Comparison of ENCODE assay signal across 18 cellular contexts in the genomic region with DNA sequence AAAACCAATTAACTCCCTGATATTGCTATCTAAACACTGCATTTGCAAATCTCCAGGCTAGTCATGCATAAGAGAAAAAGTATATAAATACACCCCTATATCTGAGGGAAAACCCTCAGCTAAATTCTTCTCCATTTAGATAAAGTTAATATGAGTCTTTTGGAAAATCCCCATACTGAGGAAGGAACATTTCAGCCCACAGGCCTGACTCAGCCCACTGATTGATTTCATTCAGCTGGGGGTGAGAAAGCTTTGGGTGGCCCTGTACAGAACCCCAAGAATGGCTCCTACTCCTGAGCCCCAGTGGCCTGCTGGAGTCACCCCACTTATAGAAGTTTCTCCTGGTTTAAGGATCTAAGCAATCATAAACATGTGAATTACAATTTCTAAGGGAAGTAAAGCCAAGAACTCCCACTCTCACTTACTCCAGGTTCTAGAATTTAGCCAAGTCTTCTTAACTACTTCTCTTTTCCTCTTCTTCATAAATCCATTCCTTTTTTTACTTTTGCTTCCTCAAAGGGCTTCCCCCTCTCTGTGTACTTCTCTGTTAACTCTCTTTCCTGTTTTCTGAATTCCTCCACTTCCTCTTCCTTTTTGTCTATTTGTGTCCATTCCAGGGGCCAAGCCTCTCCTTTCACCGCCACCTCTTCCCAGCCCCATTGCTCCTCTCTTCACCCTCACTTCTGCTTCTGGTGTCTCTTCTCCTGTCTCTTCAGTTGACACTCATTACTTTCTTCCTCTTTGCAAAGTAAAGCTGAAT. TPM values are rescaled to one million over a fixed set of nuclear protein-coding genes. Genes with fewer than 3 reads are reported as not detected.
DNase-seq lines count a peak whose midpoint lies in the region; ATAC-seq, FAIRE-seq and TF ChIP-seq lines count a peak whose summit lies in the region.
"Had no signal": no experiment of that assay in that cellular context is flagged by ENCODE, and none has a peak within 500 bp of the region (broad histone marks: within the 10 kb centered on the region; RNA-seq: fewer than 3 reads in every experiment).

No MANE protein-coding gene starts in this region.

- no peaks in the 10 kb centered on the region for H3K36me3 ChIP-seq in heart left ventricle
- no peaks in the 10 kb centered on the region for H3K36me3 ChIP-seq in left ventricle myocardium inferior
- H3K36me3 ChIP-seq: thoracic aorta had no signal

- no peaks in the 10 kb centered on the region for H3K9me3 Mint-ChIP-seq in endothelial cell (ENCODE audit: unreplicated experiment)
- H3K9me3 Mint-ChIP-seq: activated B cell treated with CpG ODN at 0.5 μM for 24 hours; activated naive CD4-positive, alpha-beta T cell treated with anti-CD3 and anti-CD28 coated beads for 36 hours had no signal

- peak overlapping the region; percentile 1 for H3K27ac Mint-ChIP-seq in endothelial cell (ENCODE audit: unreplicated experiment)
- H3K27ac Mint-ChIP-seq: activated B cell treated with CpG ODN at 0.5 μM for 24 hours; activated naive CD4-positive, alpha-beta T cell treated with anti-CD3 and anti-CD28 coated beads for 36 hours; brain; naive thymus-derived CD8-positive, alpha-beta T cell had no signal

- H3K4me1 ChIP-seq in heart left ventricle (peaks cover 0 to 25% (median 0%) of the 10 kb centered on the region in 12 donors), left ventricle myocardium inferior (no peaks in the 10 kb centered on the region)

- no peak overlapping the region for H3K4me3 ChIP-seq in heart left ventricle
- no peak overlapping the region for H3K4me3 ChIP-seq in left ventricle myocardium inferior
- H3K4me3 ChIP-seq in NB4 (ENCODE audit: low read depth, low read length), result no peak overlapping the region
- H3K4me3 ChIP-seq: PC-9, thoracic aorta had no signal

- H3K9me3 ChIP-seq in heart left ventricle, result no peaks in the 10 kb centered on the region
- H3K9me3 ChIP-seq in left ventricle myocardium inferior (replicated peaks), result peaks cover 1% of the 10 kb centered on the region
- H3K9me3 ChIP-seq: thoracic aorta had no signal

- H3K4me3 Mint-ChIP-seq in endothelial cell (ENCODE audit: unreplicated experiment), result no peak overlapping the region
- H3K4me3 Mint-ChIP-seq: activated B cell treated with CpG ODN at 0.5 μM for 24 hours; activated naive CD4-positive, alpha-beta T cell treated with anti-CD3 and anti-CD28 coated beads for 36 hours; brain; naive thymus-derived CD8-positive, alpha-beta T cell had no signal

- intact Hi-C loops in heart left ventricle (cut with DNase I), result no loop called here
- intact Hi-C loops in left ventricle myocardium inferior (cut with micrococcal nuclease), result no loop called here

- DNase-seq in heart left ventricle, result peak in 1 of 5 donors; percentile 24
- no peak for DNase-seq in left ventricle myocardium inferior
- peak; percentile 2 for DNase-seq in NB4 (ENCODE audit: low read depth)
- no peak for DNase-seq in endothelial cell (ENCODE audit: low spot score)
- DNase-seq in NCI-H1694 (lab: John Stamatoyannopoulos, UW), result no peak
- no peak for DNase-seq in DMS79 (lab: John Stamatoyannopoulos, UW)
- DNase-seq in GM12892 (ENCODE audit: insufficient read length), result no peak
- DNase-seq: activated B cell treated with CpG ODN at 0.5 μM for 24 hours; activated CD8-positive, alpha-beta memory T cell treated with anti-CD3 and anti-CD28 coated beads, Interleukin-2, amount 50 U/mL, for 4 hours; activated naive CD4-positive, alpha-beta T cell treated with anti-CD3 and anti-CD28 coated beads for 36 hours; IMR-90; naive thymus-derived CD8-positive, alpha-beta T cell; NCI-H345; PC-9; SW 1271 had no signal

- H3K27ac ChIP-seq in heart left ventricle, result peak overlapping the region in 1 of 12 donors; percentile 59
- no peak overlapping the region for H3K27ac ChIP-seq in left ventricle myocardium inferior (replicated peaks)
- H3K27ac ChIP-seq: PC-9, thoracic aorta had no signal

- no peaks in the 10 kb centered on the region for H3K36me3 Mint-ChIP-seq in endothelial cell (ENCODE audit: low read depth, unreplicated experiment)
- H3K36me3 Mint-ChIP-seq: brain; naive thymus-derived CD8-positive, alpha-beta T cell had no signal

- TF ChIP-seq CTCF in heart left ventricle (IDR thresholded peaks at IDR 0.05) (no peak), left ventricle myocardium inferior (IDR thresholded peaks at IDR 0.05; ENCODE audit: borderline replicate concordance) (no peak), NB4 (IDR thresholded peaks at IDR 0.05; ENCODE audit: low read depth, low read length) (no peak), endothelial cell (IDR thresholded peaks at IDR 0.05; ENCODE audit: unreplicated experiment) (no peak)

- TF ChIP-seq POLR2A in heart left ventricle (IDR thresholded peaks at IDR 0.05) (no peak), NB4 (IDR thresholded peaks at IDR 0.05; ENCODE audit: extremely low read depth, insufficient read length) (no peak), GM12892 (IDR thresholded peaks at IDR 0.05; ENCODE audit: low read depth, low read length) (no peak)

- ATAC-seq in heart left ventricle (peak in 3 of 4 donors; percentile 29 to 76 (median 62)), HG03354 (IDR thresholded peaks at IDR 0.05; ENCODE audit: poor library complexity, severe bottlenecking, unreplicated experiment) (no peak)
- ATAC-seq: naive thymus-derived CD8-positive, alpha-beta T cell had no signal

- WGBS in heart left ventricle, 4 donors, result 49 to 64% (median 56%) methylated on average over 1 of the region's 1 CpG

- no peak for FAIRE-seq in GM12892 (lab: Jason Lieb, UNC)

- H3K27me3 ChIP-seq in heart left ventricle (peaks cover 0 to 3% (median 0%) of the 10 kb centered on the region in 9 donors), left ventricle myocardium inferior (ENCODE audit: low read depth) (no peaks in the 10 kb centered on the region)

- H3K27me3 Mint-ChIP-seq in endothelial cell (ENCODE audit: unreplicated experiment), result no peaks in the 10 kb centered on the region

- H3K4me1 Mint-ChIP-seq in endothelial cell (ENCODE audit: unreplicated experiment), result peaks cover 23% of the 10 kb centered on the region
- H3K4me1 Mint-ChIP-seq: activated B cell treated with CpG ODN at 0.5 μM for 24 hours had no signal

RNA-seq across cellular contexts. Expression of a gene that starts 21.0 kb away (rescaled TPM):
- total RNA-seq in heart left ventricle (1 to 10 TPM in 5 of 9 donors, under 1 TPM in 4; 0.49 to 8.4 (median 1.1) TPM), left ventricle myocardium inferior (0.80 TPM), endothelial cell (ENCODE audit: unreplicated experiment) (2.1 TPM)
- polyA plus RNA-seq in heart left ventricle, result under 1 TPM; 0.15 to 0.62 TPM
- polyA plus RNA-seq in GM12892 (2012; ENCODE audit: missing spikeins), result not detected
- total RNA-seq: activated B cell treated with CpG ODN at 0.5 μM for 24 hours; activated naive CD4-positive, alpha-beta T cell treated with anti-CD3 and anti-CD28 coated beads for 36 hours; naive thymus-derived CD8-positive, alpha-beta T cell; PC-9 had no signal
